ENCODE assay signal across 22 cellular contexts in genomic region chr9:108094676-108094993, GRCh38.
DNase-seq lines count a peak whose midpoint lies in the region; ATAC-seq and TF ChIP-seq lines count a peak whose summit lies in the region.
"Had no signal": no experiment of that assay in that cellular context is flagged by ENCODE, and none has a peak within 500 bp of the region (broad histone marks: within the 10 kb centered on the region; RNA-seq: fewer than 3 reads in every experiment).

No MANE protein-coding gene starts in this region.

- POLR2A ChIA-PET in CD4-positive, alpha-beta T cell (lab: Charles Lee), result no interaction called here

- TF ChIP-seq CTCF in epithelial cell of esophagus (IDR thresholded peaks at IDR 0.05; ENCODE audit: insufficient read depth, low read depth, low read length, missing control alignments) (no peak), neural progenitor cell (IDR thresholded peaks at IDR 0.05) (no peak)
- TF ChIP-seq CTCF in CD4-positive, alpha-beta T cell (IDR thresholded peaks at IDR 0.05), result no peak

- H3K4me3 ChIP-seq in Karpas-422 (ENCODE audit: low read length) (no peak overlapping the region), epithelial cell of esophagus (ENCODE audit: low read length) (no peak overlapping the region), mucosa of rectum (ENCODE audit: low read length in 2 of 2) (no peak overlapping the region), neural progenitor cell (no peak overlapping the region)
- H3K4me3 ChIP-seq: lower lobe of right lung had no signal

- H3K27me3 ChIP-seq in Karpas-422 (ENCODE audit: low read length) (no peaks in the 10 kb centered on the region), mucosa of rectum (ENCODE audit: control insufficient read depth in 2 of 2, insufficient read depth in 2 of 2, low read length in 2 of 2) (no peaks in the 10 kb centered on the region), neural progenitor cell (no peaks in the 10 kb centered on the region)
- no peaks in the 10 kb centered on the region for H3K27me3 ChIP-seq in CD4-positive, alpha-beta T cell (ENCODE audit: control insufficient read depth, insufficient read depth, low read length)

- H3K36me3 Mint-ChIP-seq in CD4-positive, alpha-beta T cell (ENCODE audit: low read depth), result no peaks in the 10 kb centered on the region
- no peaks in the 10 kb centered on the region for H3K36me3 Mint-ChIP-seq in neural progenitor cell
- H3K36me3 Mint-ChIP-seq: activated naive CD8-positive, alpha-beta T cell treated with anti-CD3 and anti-CD28 coated beads for 36 hours had no signal

- intact Hi-C loops in CD4-positive, alpha-beta T cell (cut with DNase I, micrococcal nuclease), result no loop called here

- ATAC-seq in CD4-positive, alpha-beta T cell (ENCODE audit: poor library complexity), result no peak
- ATAC-seq: activated T-helper 17 cell treated with anti-CD3 and anti-CD28 coated beads, Interleukin-2, amount 50 U/mL, for 72 hours; effector memory CD8-positive, alpha-beta T cell; lower lobe of right lung had no signal

- H3K9me3 ChIP-seq in Karpas-422 (ENCODE audit: low read length), result no peaks in the 10 kb centered on the region
- H3K9me3 ChIP-seq in mucosa of rectum (ENCODE audit: control insufficient read depth in 2 of 2, low read length in 2 of 2), result no peaks in the 10 kb centered on the region
- no peaks in the 10 kb centered on the region for H3K9me3 ChIP-seq in CD4-positive, alpha-beta T cell (ENCODE audit: control insufficient read depth, low read length)
- peaks cover 9% of the 10 kb centered on the region for H3K9me3 ChIP-seq in neural progenitor cell (ENCODE audit: low read depth)
- H3K9me3 ChIP-seq: lower lobe of right lung had no signal

- H3K9me3 Mint-ChIP-seq in CD4-positive, alpha-beta T cell, result peaks cover 3% of the 10 kb centered on the region
- H3K9me3 Mint-ChIP-seq in neural progenitor cell, result peaks cover 2% of the 10 kb centered on the region

- H4K20me1 ChIP-seq in Karpas-422 (ENCODE audit: insufficient read depth, low read depth, low read length), result no peaks in the 10 kb centered on the region
- no peaks in the 10 kb centered on the region for H4K20me1 ChIP-seq in neural progenitor cell (ENCODE audit: low read depth)

- H3K27me3 Mint-ChIP-seq in CD4-positive, alpha-beta T cell, result no peaks in the 10 kb centered on the region
- H3K27me3 Mint-ChIP-seq in neural progenitor cell (ENCODE audit: insufficient read depth, low read depth), result peaks cover 2% of the 10 kb centered on the region
- H3K27me3 Mint-ChIP-seq: activated naive CD8-positive, alpha-beta T cell treated with anti-CD3 and anti-CD28 coated beads for 36 hours; activated T-helper 17 cell treated with anti-CD3 and anti-CD28 coated beads, Interleukin-2, amount 50 U/mL, for 72 hours; effector memory CD8-positive, alpha-beta T cell had no signal

- H3K27ac ChIP-seq in Karpas-422 (ENCODE audit: low read length) (no peak overlapping the region), mucosa of rectum (ENCODE audit: low read depth in 2 of 2, low read length in 2 of 2) (peak overlapping the region; percentile 21 to 45), neural progenitor cell (no peak overlapping the region)
- no peak overlapping the region for H3K27ac ChIP-seq in CD4-positive, alpha-beta T cell (ENCODE audit: low read depth, low read length)
- H3K27ac ChIP-seq: C4-2B, KMS-11, lower lobe of right lung had no signal

- H3K4me1 Mint-ChIP-seq in CD4-positive, alpha-beta T cell (ENCODE audit: low read depth), result no peaks in the 10 kb centered on the region
- peaks cover 3% of the 10 kb centered on the region for H3K4me1 Mint-ChIP-seq in neural progenitor cell
- H3K4me1 Mint-ChIP-seq: activated naive CD8-positive, alpha-beta T cell treated with anti-CD3 and anti-CD28 coated beads for 36 hours; activated T-helper 17 cell treated with anti-CD3 and anti-CD28 coated beads, Interleukin-2, amount 50 U/mL, for 72 hours had no signal

- H3K9ac ChIP-seq in Karpas-422 (ENCODE audit: low read length), result no peak overlapping the region
- H3K9ac ChIP-seq in mucosa of rectum (ENCODE audit: low read depth in 1 of 2, low read length in 2 of 2), result no peak overlapping the region
- no peak overlapping the region for H3K9ac ChIP-seq in neural progenitor cell
- H3K9ac ChIP-seq: KMS-11 had no signal

- CTCF ChIA-PET in CD4-positive, alpha-beta T cell (lab: Charles Lee), result no interaction called here

- peak; percentile 28 for DNase-seq in AG20443 (ENCODE audit: low spot score)
- peak; percentile 24 for DNase-seq in Karpas-422
- DNase-seq in epithelial cell of esophagus (ENCODE audit: low read depth), result peak; percentile 77
- no peak for DNase-seq in CD4-positive, alpha-beta T cell
- DNase-seq in T-helper 1 cell, result no peak
- no peak for DNase-seq in glomerular visceral epithelial cell (ENCODE audit: extremely low spot score)
- DNase-seq in neural progenitor cell (ENCODE audit: low spot score), result no peak
- DNase-seq: activated CD4-positive, alpha-beta T cell treated with anti-CD3 and anti-CD28 coated beads for 48 hours; activated naive CD8-positive, alpha-beta T cell treated with anti-CD3 and anti-CD28 coated beads for 36 hours; effector memory CD8-positive, alpha-beta T cell; H7; hypothalamus; kidney; lower lobe of right lung; NCI-H1105; NCI-H510A treated with DMSO at 0.1 percent for 48 hours; nucleus accumbens; SHP77 treated with DMSO at 0.1 percent for 48 hours had no signal

- H3K4me2 ChIP-seq in Karpas-422 (ENCODE audit: low read depth, low read length, poor library complexity, severe bottlenecking) (no peak overlapping the region), neural progenitor cell (no peak overlapping the region)
- H3K4me2 ChIP-seq: KMS-11 had no signal

- H2AFZ ChIP-seq in Karpas-422 (ENCODE audit: low read length), result no peak overlapping the region
- no peak overlapping the region for H2AFZ ChIP-seq in neural progenitor cell (replicated peaks)

- no peaks in the 10 kb centered on the region for H3K9me2 ChIP-seq in Karpas-422 (replicated peaks; ENCODE audit: insufficient read depth, low read length)

- H3K4me3 Mint-ChIP-seq in CD4-positive, alpha-beta T cell, result no peak overlapping the region
- no peak overlapping the region for H3K4me3 Mint-ChIP-seq in neural progenitor cell
- H3K4me3 Mint-ChIP-seq: activated naive CD8-positive, alpha-beta T cell treated with anti-CD3 and anti-CD28 coated beads for 36 hours; activated T-helper 17 cell treated with anti-CD3 and anti-CD28 coated beads, Interleukin-2, amount 50 U/mL, for 72 hours; effector memory CD8-positive, alpha-beta T cell had no signal

- no peaks in the 10 kb centered on the region for H3K79me2 ChIP-seq in Karpas-422 (ENCODE audit: low read length)
- no peaks in the 10 kb centered on the region for H3K79me2 ChIP-seq in neural progenitor cell (ENCODE audit: low read depth)

- no peak overlapping the region for H3K27ac Mint-ChIP-seq in CD4-positive, alpha-beta T cell
- no peak overlapping the region for H3K27ac Mint-ChIP-seq in neural progenitor cell
- H3K27ac Mint-ChIP-seq: activated naive CD8-positive, alpha-beta T cell treated with anti-CD3 and anti-CD28 coated beads for 36 hours; activated T-helper 17 cell treated with anti-CD3 and anti-CD28 coated beads, Interleukin-2, amount 50 U/mL, for 72 hours; effector memory CD8-positive, alpha-beta T cell had no signal

- H3K4me1 ChIP-seq in Karpas-422 (ENCODE audit: low read length) (no peaks in the 10 kb centered on the region), mucosa of rectum (ENCODE audit: control insufficient read depth in 2 of 2, insufficient read depth in 2 of 2, low read length in 2 of 2) (peaks cover 5 to 6% of the 10 kb centered on the region in 2 donors), neural progenitor cell (no peaks in the 10 kb centered on the region)
- H3K4me1 ChIP-seq: lower lobe of right lung had no signal

- H3K36me3 ChIP-seq in Karpas-422 (ENCODE audit: insufficient read depth, low read length), result no peaks in the 10 kb centered on the region
- no peaks in the 10 kb centered on the region for H3K36me3 ChIP-seq in mucosa of rectum (ENCODE audit: control insufficient read depth in 2 of 2, insufficient read depth in 2 of 2, low read length in 2 of 2)
- no peaks in the 10 kb centered on the region for H3K36me3 ChIP-seq in neural progenitor cell
- H3K36me3 ChIP-seq: lower lobe of right lung had no signal

- H3F3A ChIP-seq in neural progenitor cell (ENCODE audit: low read depth), result no peaks in the 10 kb centered on the region

Comparison
In these comparisons a context has a peak if more than half of its experiments do, and no peak if none do; other contexts are left out.
1. DNase-seq: peak in AG20443 (single experiment), Karpas-422 (single experiment) and epithelial cell of esophagus (single experiment); none in CD4-positive, alpha-beta T cell (0 of 10), T-helper 1 cell (0 of 5), glomerular visceral epithelial cell (single experiment) and neural progenitor cell (single experiment).
2. H3K27ac ChIP-seq: peak in mucosa of rectum (2 of 2); none in Karpas-422 (single experiment), CD4-positive, alpha-beta T cell (single experiment) and neural progenitor cell (single experiment).